In genomic region chr2:205646680-205647079, GRCh38 we compare ENCODE assay signal across 12 cellular contexts.
DNase-seq lines count a peak whose midpoint lies in the region; ATAC-seq and TF ChIP-seq lines count a peak whose summit lies in the region.
"Had no signal": no experiment of that assay in that cellular context is flagged by ENCODE, and none has a peak within 500 bp of the region (broad histone marks: within the 10 kb centered on the region; RNA-seq: fewer than 3 reads in every experiment).

No MANE protein-coding gene starts in this region.

- no peaks in the 10 kb centered on the region for H3K4me1 Mint-ChIP-seq in activated naive CD8-positive, alpha-beta T cell treated with anti-CD3 and anti-CD28 coated beads, Interleukin-2, amount 50 U/mL, for 24 hours
- H3K4me1 Mint-ChIP-seq: activated naive CD8-positive, alpha-beta T cell treated with anti-CD3 and anti-CD28 coated beads for 36 hours had no signal

- H3K4me3 ChIP-seq in tibial artery = no peak overlapping the region
- H3K4me3 ChIP-seq: dorsolateral prefrontal cortex, right atrium auricular region had no signal

- H3K36me3 Mint-ChIP-seq in activated naive CD8-positive, alpha-beta T cell treated with anti-CD3 and anti-CD28 coated beads, Interleukin-2, amount 50 U/mL, for 24 hours (ENCODE audit: low read depth) = no peaks in the 10 kb centered on the region
- H3K36me3 Mint-ChIP-seq: activated naive CD8-positive, alpha-beta T cell treated with anti-CD3 and anti-CD28 coated beads for 36 hours had no signal

- TF ChIP-seq CTCF in tibial artery (IDR thresholded peaks at IDR 0.05) = no peak

- no peaks in the 10 kb centered on the region for H3K9me3 ChIP-seq in tibial artery
- H3K9me3 ChIP-seq: right atrium auricular region had no signal

- no peaks in the 10 kb centered on the region for H3K27me3 ChIP-seq in tibial artery
- H3K27me3 ChIP-seq: right atrium auricular region had no signal

- no peak overlapping the region for H3K27ac ChIP-seq in tibial artery
- H3K27ac ChIP-seq: dorsolateral prefrontal cortex, right atrium auricular region had no signal

- ATAC-seq in GM18499 (IDR thresholded peaks at IDR 0.05; ENCODE audit: insufficient read depth, unreplicated experiment) (peak; percentile 93), GM19468 (IDR thresholded peaks at IDR 0.05; ENCODE audit: extremely low read depth, unreplicated experiment) (peak; percentile 98), HG02943 (IDR thresholded peaks at IDR 0.05; ENCODE audit: low read depth, unreplicated experiment) (peak; percentile 94)
- ATAC-seq in activated naive CD8-positive, alpha-beta T cell treated with anti-CD3 and anti-CD28 coated beads, Interleukin-2, amount 50 U/mL, for 24 hours = no peak
- ATAC-seq: Right ventricle myocardium inferior had no signal

- H3K9me3 Mint-ChIP-seq in activated naive CD8-positive, alpha-beta T cell treated with anti-CD3 and anti-CD28 coated beads, Interleukin-2, amount 50 U/mL, for 24 hours = no peaks in the 10 kb centered on the region
- H3K9me3 Mint-ChIP-seq: activated naive CD8-positive, alpha-beta T cell treated with anti-CD3 and anti-CD28 coated beads for 36 hours had no signal

- peaks cover 19% of the 10 kb centered on the region for H3K27me3 Mint-ChIP-seq in activated naive CD8-positive, alpha-beta T cell treated with anti-CD3 and anti-CD28 coated beads, Interleukin-2, amount 50 U/mL, for 24 hours
- H3K27me3 Mint-ChIP-seq: activated naive CD8-positive, alpha-beta T cell treated with anti-CD3 and anti-CD28 coated beads for 36 hours had no signal

- DNase-seq in MV-4-11 (lab: John Stamatoyannopoulos, UW) (peak; percentile 36), tibial artery (no peak), NCI-H2081 (lab: John Stamatoyannopoulos, UW) (no peak)
- no peak for DNase-seq in activated CD4-positive, alpha-beta T cell treated with anti-CD3 and anti-CD28 coated beads for 48 hours
- DNase-seq in activated naive CD8-positive, alpha-beta T cell treated with anti-CD3 and anti-CD28 coated beads, Interleukin-2, amount 50 U/mL, for 24 hours = no peak
- DNase-seq: activated naive CD8-positive, alpha-beta T cell treated with anti-CD3 and anti-CD28 coated beads for 36 hours; dorsolateral prefrontal cortex had no signal

- H3K27ac Mint-ChIP-seq in activated naive CD8-positive, alpha-beta T cell treated with anti-CD3 and anti-CD28 coated beads, Interleukin-2, amount 50 U/mL, for 24 hours = no peak overlapping the region
- H3K27ac Mint-ChIP-seq: activated naive CD8-positive, alpha-beta T cell treated with anti-CD3 and anti-CD28 coated beads for 36 hours had no signal

- no peaks in the 10 kb centered on the region for H3K36me3 ChIP-seq in tibial artery
- H3K36me3 ChIP-seq: right atrium auricular region had no signal

- intact Hi-C loops in tibial artery (cut with DNase I; ENCODE audit: low total_unique reads) = no loop called here

- H3K4me1 ChIP-seq in tibial artery = no peaks in the 10 kb centered on the region
- H3K4me1 ChIP-seq: right atrium auricular region had no signal

- no peak overlapping the region for H3K4me3 Mint-ChIP-seq in activated naive CD8-positive, alpha-beta T cell treated with anti-CD3 and anti-CD28 coated beads, Interleukin-2, amount 50 U/mL, for 24 hours
- H3K4me3 Mint-ChIP-seq: activated naive CD8-positive, alpha-beta T cell treated with anti-CD3 and anti-CD28 coated beads for 36 hours had no signal
